ENCODE assay signal across 19 cellular contexts in genomic region chr7:48040944-48041664, GRCh38. TPM values are rescaled to one million over a fixed set of nuclear protein-coding genes. Genes with fewer than 3 reads are reported as not detected.
A peak's percentile ranks its signal among the peaks of the same experiment; 100 is the strongest.
DNase-seq lines count a peak whose midpoint lies in the region; FAIRE-seq and TF ChIP-seq lines count a peak whose summit lies in the region.
"Had no signal": no experiment of that assay in that cellular context is flagged by ENCODE, and none has a peak within 500 bp of the region (broad histone marks: within the 10 kb centered on the region; RNA-seq: fewer than 3 reads in every experiment).

No MANE protein-coding gene starts in this region.

- FAIRE-seq in RCC 7860 (lab: Jason Lieb, UNC) (no peak), astrocyte (lab: Jason Lieb, UNC) (no peak), HTR-8/SVneo (lab: Jason Lieb, UNC) (no peak)
- FAIRE-seq: H54 had no signal

- H3K4me1 Mint-ChIP-seq in activated T-cell treated with anti-CD3 and anti-CD28 coated beads, Interleukin-2, amount 50 U/mL, for 24 hours (ENCODE audit: low read depth), result peaks cover 47% of the 10 kb centered on the region
- H3K4me1 Mint-ChIP-seq in astrocyte (ENCODE audit: low read depth, unreplicated experiment), result peaks cover 19% of the 10 kb centered on the region

- H3K36me3 Mint-ChIP-seq in activated T-cell treated with anti-CD3 and anti-CD28 coated beads, Interleukin-2, amount 50 U/mL, for 24 hours (ENCODE audit: low read depth), result no peaks in the 10 kb centered on the region
- no peaks in the 10 kb centered on the region for H3K36me3 Mint-ChIP-seq in astrocyte (ENCODE audit: low read depth, unreplicated experiment)
- H3K36me3 Mint-ChIP-seq: neural progenitor cell had no signal

- H3K27me3 Mint-ChIP-seq in activated T-cell treated with anti-CD3 and anti-CD28 coated beads, Interleukin-2, amount 50 U/mL, for 24 hours, result peaks cover 18% of the 10 kb centered on the region
- H3K27me3 Mint-ChIP-seq in astrocyte (ENCODE audit: low read depth, unreplicated experiment), result peaks cover 25% of the 10 kb centered on the region

- no peak overlapping the region for H3K4me3 Mint-ChIP-seq in activated T-cell treated with anti-CD3 and anti-CD28 coated beads, Interleukin-2, amount 50 U/mL, for 24 hours
- no peak overlapping the region for H3K4me3 Mint-ChIP-seq in astrocyte (ENCODE audit: unreplicated experiment)
- H3K4me3 Mint-ChIP-seq: neural progenitor cell had no signal

- no peak overlapping the region for H3K9ac ChIP-seq in astrocyte (ENCODE audit: low read length)
- H3K9ac ChIP-seq: neural progenitor cell had no signal

- no peak for DNase-seq in activated T-cell treated with anti-CD3 and anti-CD28 coated beads, Interleukin-2, amount 50 U/mL, for 24 hours
- DNase-seq in activated T-cell treated with anti-CD3 and anti-CD28 coated beads, Interleukin-2, amount 50 U/mL, for 48 hours, result no peak
- DNase-seq in RCC 7860 (ENCODE audit: low spot score) (peak; percentile 26), astrocyte (ENCODE audit: low read depth) (no peak), renal cortical epithelial cell (ENCODE audit: low read depth) (peak; percentile 26), HTR-8/SVneo (ENCODE audit: insufficient read length, low spot score) (no peak), T1000 (lab: John Stamatoyannopoulos, UW) (no peak)
- DNase-seq in stimulated activated CD4-positive, alpha-beta T cell treated with anti-CD3 and anti-CD28 coated beads, Interleukin-4, amount 100 ng/mL, for 1 hour, result no peak
- DNase-seq: effector CD4-positive, alpha-beta T cell; NCI-H1694 treated with DMSO at 0.1 percent for 48 hours; NCI-H446; uterus had no signal

- H3K27ac ChIP-seq in astrocyte (ENCODE audit: low read depth, low read length), result peak overlapping the region; percentile 45
- H3K27ac ChIP-seq: cardiac muscle cell, neural progenitor cell, uterus had no signal

- no peaks in the 10 kb centered on the region for H3K79me2 ChIP-seq in astrocyte (ENCODE audit: insufficient read depth, low read length)

- H2AFZ ChIP-seq in astrocyte (ENCODE audit: low read depth, low read length), result no peak overlapping the region
- H2AFZ ChIP-seq: neural progenitor cell had no signal

- H3K27me3 ChIP-seq in astrocyte (ENCODE audit: insufficient read depth, low read length), result peaks cover 12% of the 10 kb centered on the region
- H3K27me3 ChIP-seq: uterus had no signal

- TF ChIP-seq CTCF in astrocyte (IDR thresholded peaks at IDR 0.05; ENCODE audit: insufficient read depth, low read depth, low read length), result no peak

- H3K4me2 ChIP-seq in astrocyte (ENCODE audit: low read length), result peak overlapping the region; percentile 70
- H3K4me2 ChIP-seq: neural progenitor cell had no signal

- peaks cover 16% of the 10 kb centered on the region for H3K4me1 ChIP-seq in astrocyte (ENCODE audit: insufficient read depth, low read length)
- H3K4me1 ChIP-seq: neural progenitor cell, uterus had no signal

- no peak overlapping the region for H3K4me3 ChIP-seq in astrocyte (ENCODE audit: insufficient read depth, low read depth, low read length)
- H3K4me3 ChIP-seq: cardiac muscle cell, neural progenitor cell, uterus had no signal

- H3K9me3 Mint-ChIP-seq in activated T-cell treated with anti-CD3 and anti-CD28 coated beads, Interleukin-2, amount 50 U/mL, for 24 hours, result no peaks in the 10 kb centered on the region
- no peaks in the 10 kb centered on the region for H3K9me3 Mint-ChIP-seq in astrocyte (ENCODE audit: unreplicated experiment)
- H3K9me3 Mint-ChIP-seq: neural progenitor cell had no signal

- H4K20me1 ChIP-seq in astrocyte (ENCODE audit: insufficient read depth, low read length), result no peaks in the 10 kb centered on the region

- H3K9me3 ChIP-seq in astrocyte (ENCODE audit: insufficient read depth, low read depth, low read length), result no peaks in the 10 kb centered on the region
- H3K9me3 ChIP-seq: uterus had no signal

- peak overlapping the region; percentile 89 for H3K27ac Mint-ChIP-seq in activated T-cell treated with anti-CD3 and anti-CD28 coated beads, Interleukin-2, amount 50 U/mL, for 24 hours
- H3K27ac Mint-ChIP-seq in astrocyte (ENCODE audit: unreplicated experiment), result no peak overlapping the region
- H3K27ac Mint-ChIP-seq: neural progenitor cell had no signal

- no peaks in the 10 kb centered on the region for H3K36me3 ChIP-seq in astrocyte (ENCODE audit: insufficient read depth, low read length)
- H3K36me3 ChIP-seq: cardiac muscle cell, neural progenitor cell, uterus had no signal

RNA-seq across cellular contexts. Expression of gene C7orf57, which starts 5.8 kb away (rescaled TPM):
- not detected in 2 replicates for total RNA-seq in astrocyte
- not detected in 2 replicates for total RNA-seq in renal cortical epithelial cell
- total RNA-seq: A673, cardiac muscle cell, kidney epithelial cell, mesenteric fat pad, Right ventricle myocardium inferior had no signal

RNA-seq across cellular contexts. Expression of gene SUN3, which starts 12.2 kb away (rescaled TPM):
- total RNA-seq in astrocyte (not detected in 2 replicates), renal cortical epithelial cell (not detected in 2 replicates)
- total RNA-seq: A673, cardiac muscle cell, kidney epithelial cell, mesenteric fat pad, Right ventricle myocardium inferior, uterus had no signal

RNA-seq across cellular contexts. Expression of gene UPP1, which starts 48.0 kb away (rescaled TPM):
- total RNA-seq in astrocyte (33.6 and 54.2 TPM in 2 replicates), renal cortical epithelial cell (9.3 and 18.1 TPM in 2 replicates)

Comparison
In these comparisons a context has a peak if more than half of its experiments do, and no peak if none do; other contexts are left out.
1. DNase-seq: peak in RCC 7860 (single experiment) and renal cortical epithelial cell (single experiment); none in activated T-cell treated with anti-CD3 and anti-CD28 coated beads, Interleukin-2, amount 50 U/mL, for 24 hours (single experiment), activated T-cell treated with anti-CD3 and anti-CD28 coated beads, Interleukin-2, amount 50 U/mL, for 48 hours (0 of 2), astrocyte (single experiment), stimulated activated CD4-positive, alpha-beta T cell treated with anti-CD3 and anti-CD28 coated beads, Interleukin-4, amount 100 ng/mL, for 1 hour (single experiment), HTR-8/SVneo (single experiment) and T1000 (single experiment).